Comparison of ENCODE assay signal across 20 cellular contexts in the genomic region with DNA sequence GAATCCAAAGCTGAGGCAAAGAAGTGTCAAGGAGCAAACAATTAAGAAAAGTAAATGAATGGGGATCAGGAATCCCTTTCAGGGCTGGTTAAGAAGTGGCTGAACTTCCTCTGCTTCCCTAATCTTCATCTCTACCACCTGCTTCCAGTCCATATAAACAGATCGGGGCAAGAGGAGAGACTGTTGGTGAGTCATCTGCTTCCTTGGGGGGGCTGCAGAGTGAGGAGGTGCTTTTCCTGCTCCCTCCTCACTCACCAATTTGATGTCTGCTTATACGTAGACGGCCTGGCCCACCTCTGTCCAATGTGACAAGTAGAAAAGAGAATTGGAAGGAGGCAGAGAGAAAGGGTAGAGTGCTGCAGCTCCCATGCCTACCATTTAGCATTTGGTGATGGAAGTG.
DNase-seq lines count a peak whose midpoint lies in the region; ATAC-seq and TF ChIP-seq lines count a peak whose summit lies in the region.
"Had no signal": no experiment of that assay in that cellular context is flagged by ENCODE, and none has a peak within 500 bp of the region (broad histone marks: within the 10 kb centered on the region; RNA-seq: fewer than 3 reads in every experiment).

No MANE protein-coding gene starts in this region.

- no peaks in the 10 kb centered on the region for H3K27me3 Mint-ChIP-seq in activated CD4-positive, alpha-beta T cell treated with anti-CD3 and anti-CD28 coated beads for 36 hours
- no peaks in the 10 kb centered on the region for H3K27me3 Mint-ChIP-seq in activated CD4-positive, alpha-beta T cell treated with anti-CD3 and anti-CD28 coated beads, Interleukin-2, amount 10 ng/mL, durations not matched to agents 7 days and 5 days
- no peaks in the 10 kb centered on the region for H3K27me3 Mint-ChIP-seq in glutamatergic neuron (ENCODE audit: unreplicated experiment)
- peaks cover 13% of the 10 kb centered on the region for H3K27me3 Mint-ChIP-seq in stimulated activated memory B cell treated with anti-CD40 and anti-IgM and Interleukin-4, amounts not matched to agents 10 μg/mL and 1 μg/mL and 100 μg/mL, for 72 hours
- H3K27me3 Mint-ChIP-seq: progenitor cell of endocrine pancreas had no signal

- no peak for DNase-seq in activated CD4-positive, alpha-beta T cell treated with anti-CD3 and anti-CD28 coated beads for 36 hours
- no peak for DNase-seq in activated CD4-positive, alpha-beta T cell treated with anti-CD3 and anti-CD28 coated beads, Interleukin-2, amount 10 ng/mL, durations not matched to agents 7 days and 5 days
- peak; percentile 58 for DNase-seq in DMS 273 (lab: John Stamatoyannopoulos, UW; ENCODE audit: unreplicated experiment)
- peak; percentile 49 for DNase-seq in NCI-H69 (lab: John Stamatoyannopoulos, UW)
- DNase-seq in glutamatergic neuron: no peak
- no peak for DNase-seq in NCI-H1694 treated with DMSO at 0.1 percent for 48 hours (lab: John Stamatoyannopoulos, UW)
- DNase-seq in sigmoid colon: no peak
- DNase-seq: activated CD8-positive, alpha-beta memory T cell treated with anti-CD3 and anti-CD28 coated beads for 24 hours; body of pancreas; cerebellar nuclear complex; head of caudate nucleus had no signal

- H3K27me3 ChIP-seq in sigmoid colon: no peaks in the 10 kb centered on the region
- H3K27me3 ChIP-seq: body of pancreas, neural progenitor cell had no signal

- ATAC-seq in activated CD4-positive, alpha-beta T cell treated with anti-CD3 and anti-CD28 coated beads for 36 hours: no peak
- ATAC-seq in stimulated activated memory B cell treated with anti-CD40 and anti-IgM and Interleukin-4, amounts not matched to agents 10 μg/mL and 1 μg/mL and 100 μg/mL, for 72 hours: no peak
- ATAC-seq: body of pancreas, Panc1, sciatic nerve, WTC11 had no signal

- H3K4me3 Mint-ChIP-seq in activated CD4-positive, alpha-beta T cell treated with anti-CD3 and anti-CD28 coated beads for 36 hours: no peak overlapping the region
- no peak overlapping the region for H3K4me3 Mint-ChIP-seq in activated CD4-positive, alpha-beta T cell treated with anti-CD3 and anti-CD28 coated beads, Interleukin-2, amount 10 ng/mL, durations not matched to agents 7 days and 5 days
- H3K4me3 Mint-ChIP-seq in glutamatergic neuron (ENCODE audit: unreplicated experiment): no peak overlapping the region
- no peak overlapping the region for H3K4me3 Mint-ChIP-seq in stimulated activated memory B cell treated with anti-CD40 and anti-IgM and Interleukin-4, amounts not matched to agents 10 μg/mL and 1 μg/mL and 100 μg/mL, for 72 hours
- H3K4me3 Mint-ChIP-seq: neural progenitor cell, WTC11 had no signal

- intact Hi-C loops in activated CD4-positive, alpha-beta T cell treated with anti-CD3 and anti-CD28 coated beads for 36 hours (cut with DNase I, micrococcal nuclease): loop anchor here in 1 of 2 experiments (1.0 kb wide), 1 partner anchor 8 kb away; no protein-coding TSS in a partner anchor
- intact Hi-C loops in sigmoid colon (cut with DNase I): no loop called here

- TF ChIP-seq CTCF in glutamatergic neuron (IDR thresholded peaks at IDR 0.05; ENCODE audit: partially characterized antibody, unreplicated experiment): no peak
- no peak for TF ChIP-seq CTCF in sigmoid colon (IDR thresholded peaks at IDR 0.05)

- H3K9me3 ChIP-seq in sigmoid colon: no peaks in the 10 kb centered on the region
- H3K9me3 ChIP-seq: body of pancreas, HAP-1 had no signal

- H3K36me3 Mint-ChIP-seq in activated CD4-positive, alpha-beta T cell treated with anti-CD3 and anti-CD28 coated beads for 36 hours (ENCODE audit: low read depth): no peaks in the 10 kb centered on the region
- H3K36me3 Mint-ChIP-seq in activated CD4-positive, alpha-beta T cell treated with anti-CD3 and anti-CD28 coated beads, Interleukin-2, amount 10 ng/mL, durations not matched to agents 7 days and 5 days (ENCODE audit: low read depth): no peaks in the 10 kb centered on the region
- no peaks in the 10 kb centered on the region for H3K36me3 Mint-ChIP-seq in glutamatergic neuron (ENCODE audit: unreplicated experiment)
- no peaks in the 10 kb centered on the region for H3K36me3 Mint-ChIP-seq in stimulated activated memory B cell treated with anti-CD40 and anti-IgM and Interleukin-4, amounts not matched to agents 10 μg/mL and 1 μg/mL and 100 μg/mL, for 72 hours
- H3K36me3 Mint-ChIP-seq: neural progenitor cell, WTC11 had no signal

- H3K27ac ChIP-seq in sigmoid colon: no peak overlapping the region
- H3K27ac ChIP-seq: body of pancreas, HL-60, neural progenitor cell had no signal

- H3K27ac Mint-ChIP-seq in activated CD4-positive, alpha-beta T cell treated with anti-CD3 and anti-CD28 coated beads for 36 hours: peak overlapping the region; percentile 86
- H3K27ac Mint-ChIP-seq in activated CD4-positive, alpha-beta T cell treated with anti-CD3 and anti-CD28 coated beads, Interleukin-2, amount 10 ng/mL, durations not matched to agents 7 days and 5 days: no peak overlapping the region
- H3K27ac Mint-ChIP-seq in glutamatergic neuron (ENCODE audit: unreplicated experiment): peak overlapping the region; percentile 14
- H3K27ac Mint-ChIP-seq in stimulated activated memory B cell treated with anti-CD40 and anti-IgM and Interleukin-4, amounts not matched to agents 10 μg/mL and 1 μg/mL and 100 μg/mL, for 72 hours: no peak overlapping the region
- H3K27ac Mint-ChIP-seq: neural progenitor cell, progenitor cell of endocrine pancreas, WTC11 had no signal

- H3K4me3 ChIP-seq in sigmoid colon: no peak overlapping the region
- H3K4me3 ChIP-seq: body of pancreas, HAP-1, lung, neural progenitor cell had no signal

- H3K36me3 ChIP-seq in sigmoid colon: no peaks in the 10 kb centered on the region
- H3K36me3 ChIP-seq: HAP-1, neural progenitor cell had no signal

- no peak for TF ChIP-seq POLR2A in sigmoid colon (IDR thresholded peaks at IDR 0.05)

- no peaks in the 10 kb centered on the region for H3K9me3 Mint-ChIP-seq in activated CD4-positive, alpha-beta T cell treated with anti-CD3 and anti-CD28 coated beads for 36 hours (ENCODE audit: low read depth)
- no peaks in the 10 kb centered on the region for H3K9me3 Mint-ChIP-seq in activated CD4-positive, alpha-beta T cell treated with anti-CD3 and anti-CD28 coated beads, Interleukin-2, amount 10 ng/mL, durations not matched to agents 7 days and 5 days
- H3K9me3 Mint-ChIP-seq in glutamatergic neuron (ENCODE audit: unreplicated experiment): no peaks in the 10 kb centered on the region
- no peaks in the 10 kb centered on the region for H3K9me3 Mint-ChIP-seq in stimulated activated memory B cell treated with anti-CD40 and anti-IgM and Interleukin-4, amounts not matched to agents 10 μg/mL and 1 μg/mL and 100 μg/mL, for 72 hours
- H3K9me3 Mint-ChIP-seq: neural progenitor cell had no signal

- POLR2A ChIA-PET in activated CD4-positive, alpha-beta T cell treated with anti-CD3 and anti-CD28 coated beads for 36 hours (lab: Charles Lee): interaction anchor here (5.8 kb wide), 1 partner anchor 39 kb away, joined by 65 read pairs; no protein-coding TSS in a partner anchor
- POLR2A ChIA-PET in activated CD4-positive, alpha-beta T cell treated with anti-CD3 and anti-CD28 coated beads, Interleukin-2, amount 10 ng/mL, durations not matched to agents 7 days and 5 days (lab: Charles Lee): no interaction called here

- CTCF ChIA-PET in activated CD4-positive, alpha-beta T cell treated with anti-CD3 and anti-CD28 coated beads for 36 hours (lab: Charles Lee): interaction anchor here (0.8 to 3.7 kb wide), 3 partner anchors 33 to 122 kb away, joined by 3 to 18 read pairs (median 4); no protein-coding TSS in a partner anchor
- CTCF ChIA-PET in activated CD4-positive, alpha-beta T cell treated with anti-CD3 and anti-CD28 coated beads, Interleukin-2, amount 10 ng/mL, durations not matched to agents 7 days and 5 days (lab: Charles Lee): no interaction called here

- H3K4me1 Mint-ChIP-seq in activated CD4-positive, alpha-beta T cell treated with anti-CD3 and anti-CD28 coated beads for 36 hours: peaks cover 68% of the 10 kb centered on the region
- H3K4me1 Mint-ChIP-seq in activated CD4-positive, alpha-beta T cell treated with anti-CD3 and anti-CD28 coated beads, Interleukin-2, amount 10 ng/mL, durations not matched to agents 7 days and 5 days: peaks cover 22% of the 10 kb centered on the region
- peaks cover 18% of the 10 kb centered on the region for H3K4me1 Mint-ChIP-seq in glutamatergic neuron (ENCODE audit: low read depth, unreplicated experiment)
- peaks cover 38% of the 10 kb centered on the region for H3K4me1 Mint-ChIP-seq in stimulated activated memory B cell treated with anti-CD40 and anti-IgM and Interleukin-4, amounts not matched to agents 10 μg/mL and 1 μg/mL and 100 μg/mL, for 72 hours

- TF ChIP-seq EP300 in sigmoid colon (IDR thresholded peaks at IDR 0.05): no peak

- 83 to 88% methylated on average over 3 of the region's 3 CpGs for WGBS in sigmoid colon, 2 donors

- peaks cover 0 to 10% (median 8%) of the 10 kb centered on the region in 4 donors for H3K4me1 ChIP-seq in sigmoid colon

Comparison
In these comparisons a context has a peak if more than half of its experiments do, and no peak if none do; other contexts are left out.
1. H3K27ac Mint-ChIP-seq: peak in activated CD4-positive, alpha-beta T cell treated with anti-CD3 and anti-CD28 coated beads for 36 hours (single experiment) and glutamatergic neuron (single experiment); none in activated CD4-positive, alpha-beta T cell treated with anti-CD3 and anti-CD28 coated beads, Interleukin-2, amount 10 ng/mL, durations not matched to agents 7 days and 5 days (single experiment) and stimulated activated memory B cell treated with anti-CD40 and anti-IgM and Interleukin-4, amounts not matched to agents 10 μg/mL and 1 μg/mL and 100 μg/mL, for 72 hours (single experiment).
2. DNase-seq: peak in DMS 273 (single experiment) and NCI-H69 (single experiment); none in activated CD4-positive, alpha-beta T cell treated with anti-CD3 and anti-CD28 coated beads for 36 hours (single experiment), activated CD4-positive, alpha-beta T cell treated with anti-CD3 and anti-CD28 coated beads, Interleukin-2, amount 10 ng/mL, durations not matched to agents 7 days and 5 days (single experiment), glutamatergic neuron (single experiment), NCI-H1694 treated with DMSO at 0.1 percent for 48 hours (single experiment) and sigmoid colon (single experiment).